Comparison of ENCODE assay signal across 31 cellular contexts in genomic region chr9:8256880-8257279, GRCh38.
"Had no signal": no experiment of that assay in that cellular context is flagged by ENCODE, and none has a peak within 500 bp of the region (broad histone marks: within the 10 kb centered on the region; RNA-seq: fewer than 3 reads in every experiment).

No MANE protein-coding gene starts in this region.

- H3K36me3 ChIP-seq: adrenal gland, brain microvascular endothelial cell, breast epithelium had no signal

- H3K27ac ChIP-seq: adrenal gland, body of pancreas, brain microvascular endothelial cell, breast epithelium, VCaP had no signal

- DNase-seq: activated B cell treated with CpG ODN at 0.5 μM for 24 hours; activated CD4-positive, alpha-beta memory T cell treated with anti-CD3 and anti-CD28 coated beads for 36 hours; activated CD4-positive, alpha-beta T cell treated with anti-CD3 and anti-CD28 coated beads for 4 hours; activated CD4-positive, alpha-beta T cell treated with anti-CD3 and anti-CD28 coated beads, Interleukin-2, amount 10 ng/mL, durations not matched to agents 24 days and 14 days; activated CD4-positive, alpha-beta T cell treated with anti-CD3 and anti-CD28 coated beads, Interleukin-2, amount 50 U/mL, for 1 hour; activated CD4-positive, alpha-beta T cell treated with anti-CD3 and anti-CD28 coated beads, Interleukin-2, amount 50 U/mL, for 4 hours; activated CD4-positive, CD25-positive, alpha-beta regulatory T cell treated with anti-CD3 and anti-CD28 coated beads, Interleukin-2, amount 50 U/mL, for 72 hours; activated CD8-positive, alpha-beta memory T cell treated with anti-CD3 and anti-CD28 coated beads, Interleukin-2, amount 50 U/mL, for 4 hours; activated CD8-positive, alpha-beta T cell treated with anti-CD3 and anti-CD28 coated beads for 36 hours; activated effector memory CD4-positive, alpha-beta T cell treated with anti-CD3 and anti-CD28 coated beads, Interleukin-2, amount 50 U/mL, for 16 hours; activated gamma-delta T cell treated with Interleukin-2 at 50 U/mL for 16 hours; activated naive CD4-positive, alpha-beta T cell; activated naive CD4-positive, alpha-beta T cell treated with anti-CD3 and anti-CD28 coated beads for 36 hours; activated naive CD4-positive, alpha-beta T cell treated with anti-CD3 and anti-CD28 coated beads, Interleukin-2, amount 50 U/mL, for 16 hours; activated naive CD8-positive, alpha-beta T cell treated with anti-CD3 and anti-CD28 coated beads for 36 hours; activated T-cell treated with anti-CD3 and anti-CD28 coated beads for 4 hours; activated T-cell treated with anti-CD3 and anti-CD28 coated beads, Interleukin-2, amount 50 U/mL, for 1 hour; activated T-cell treated with anti-CD3 and anti-CD28 coated beads, Interleukin-2, amount 50 U/mL, for 4 hours; activated T-cell treated with anti-CD3 and anti-CD28 coated beads, Interleukin-2, amount 50 U/mL, for 72 hours; adrenal gland; amniotic stem cell; aorta; body of pancreas; brain microvascular endothelial cell; central memory CD4-positive, alpha-beta T cell; cerebellar nuclear complex; T-helper 1 cell; T-helper 2 cell; T-helper 9 cell had no signal

- H3K4me3 ChIP-seq: adrenal gland, body of pancreas, breast epithelium had no signal

- H3K27me3 ChIP-seq: adrenal gland, body of pancreas, brain microvascular endothelial cell, breast epithelium had no signal

- H3K4me1 ChIP-seq: adrenal gland, body of pancreas, breast epithelium had no signal
